In genomic region chr14:67514203-67514607, GRCh38 we compare ENCODE assay signal across 8 cellular contexts. TPM values are rescaled to one million over a fixed set of nuclear protein-coding genes. Genes with fewer than 3 reads are reported as not detected.
A peak's percentile ranks its signal among the peaks of the same experiment; 100 is the strongest.
DNase-seq lines count a peak whose midpoint lies in the region; ATAC-seq and TF ChIP-seq lines count a peak whose summit lies in the region.

No MANE protein-coding gene starts in this region.

- no peak for ATAC-seq in HG02623 (IDR thresholded peaks at IDR 0.05; ENCODE audit: unreplicated experiment)

- H3K27me3 Mint-ChIP-seq in IgD-negative memory B cell: no peaks in the 10 kb centered on the region

- no peaks in the 10 kb centered on the region for H3K9me3 ChIP-seq in muscle layer of duodenum (ENCODE audit: control insufficient read depth in 1 of 2, low read length in 2 of 2)
- H3K9me3 ChIP-seq in SJCRH30 (replicated peaks): no peaks in the 10 kb centered on the region

- no peaks in the 10 kb centered on the region for H3K27me3 ChIP-seq in muscle layer of duodenum (ENCODE audit: low read depth, low read length)
- 0 out of 2 replicates have a peak, but pooled peaks cover 7% of the 10 kb centered on the region for H3K27me3 ChIP-seq in SJCRH30

- H3K4me1 ChIP-seq in muscle layer of duodenum (ENCODE audit: control insufficient read depth in 1 of 2, insufficient read depth in 2 of 2, low read length in 2 of 2) (peaks cover 5 to 6% of the 10 kb centered on the region in 2 donors), SJCRH30 (no peaks in the 10 kb centered on the region)

- TF ChIP-seq CTCF in AG09309 (IDR thresholded peaks at IDR 0.05; ENCODE audit: control insufficient read depth, insufficient read depth, low read depth, low read length, missing control alignments): no peak
- no peak for TF ChIP-seq CTCF in choroid plexus epithelial cell (conservative IDR thresholded peaks at IDR 0.05; ENCODE audit: low read depth, low read length)

- peaks cover 25 to 34% (median 32%) of the 10 kb centered on the region in 3 donors for H3K4me1 Mint-ChIP-seq in IgD-negative memory B cell

- peak overlapping the region; percentile 65 for H3K4me3 ChIP-seq in AG09309 (ENCODE audit: control insufficient read depth, low read depth, low read length)
- peak overlapping the region; percentile 73 for H3K4me3 ChIP-seq in choroid plexus epithelial cell (ENCODE audit: low read depth, low read length)
- peak overlapping the region; percentile 69 to 93 for H3K4me3 ChIP-seq in muscle layer of duodenum (ENCODE audit: low read depth in 1 of 2, low read length in 2 of 2)
- H3K4me3 ChIP-seq in SJCRH30: no peak overlapping the region

- H3K27ac ChIP-seq in muscle layer of duodenum (ENCODE audit: low read length) (no peak overlapping the region), SJCRH30 (no peak overlapping the region)

- H3K4me3 Mint-ChIP-seq in IgD-negative memory B cell: peak overlapping the region; percentile 89 to 96 (median 94)

- no peaks in the 10 kb centered on the region for H3K9me3 Mint-ChIP-seq in IgD-negative memory B cell

- no peaks in the 10 kb centered on the region for H3K36me3 Mint-ChIP-seq in IgD-negative memory B cell

- H3K36me3 ChIP-seq in muscle layer of duodenum (ENCODE audit: control insufficient read depth in 1 of 2, insufficient read depth in 2 of 2, low read length in 2 of 2) (no peaks in the 10 kb centered on the region), SJCRH30 (no peaks in the 10 kb centered on the region)

- no peak for DNase-seq in AG09309 (ENCODE audit: low read depth)
- no peak for DNase-seq in choroid plexus epithelial cell (ENCODE audit: low read depth)
- DNase-seq in effector CD8-positive, alpha-beta T cell (lab: John Stamatoyannopoulos, UW): no peak
- no peak for DNase-seq in NK-92 (lab: John Stamatoyannopoulos, UW; ENCODE audit: unreplicated experiment)
- no peak for DNase-seq in SJCRH30

- H3K27ac Mint-ChIP-seq in IgD-negative memory B cell: peak overlapping the region; percentile 90 to 94 (median 94)

RNA-seq across cellular contexts. Expression of gene PLEKHH1, which starts 18.9 kb away (rescaled TPM):
- polyA plus RNA-seq in IgD-negative memory B cell: not detected
- total RNA-seq in SJCRH30 (2014; rRNA removed; shearing (Covaris generic)): 0.30 and 0.75 TPM in 2 replicates

RNA-seq across cellular contexts. Expression of gene TMEM229B, which starts 25.7 kb away (rescaled TPM):
- polyA plus RNA-seq in IgD-negative memory B cell: 7.0 TPM
- total RNA-seq in SJCRH30 (2014; rRNA removed; shearing (Covaris generic)): not detected in 2 replicates
